Comparison of ENCODE assay signal across 8 cellular contexts in genomic region chr22:21952586-21953571, GRCh38. TPM values are rescaled to one million over a fixed set of nuclear protein-coding genes. Genes with fewer than 3 reads are reported as not detected.
DNase-seq lines count a peak whose midpoint lies in the region; ATAC-seq and TF ChIP-seq lines count a peak whose summit lies in the region.

TSS of gene PPM1F (minus strand) at chr22:21952848. CDS start at chr22:21946048, 6,800 bp downstream.

- ATAC-seq in HG03108 (IDR thresholded peaks at IDR 0.05; ENCODE audit: unreplicated experiment) = peak; percentile 55
- ATAC-seq in right lobe of liver = peak; percentile 80 to 94 (median 81)

- peak within 1 kb of the TSS; percentile 15 to 65 (median 29) for H3K27ac ChIP-seq in right lobe of liver

- H3K4me1 ChIP-seq in right lobe of liver = peaks cover 0 to 11% (median 0%) of the 10 kb centered on the region in 4 donors

- H3K36me3 ChIP-seq in right lobe of liver = no peaks in the 10 kb centered on the region

- TF ChIP-seq CTCF in right lobe of liver (IDR thresholded peaks at IDR 0.05) = peak; percentile 81 to 99 (median 84)

- DNase-seq in NCI-H2081 (lab: John Stamatoyannopoulos, UW) (peak; percentile 53 to 68), NCI-H2081 treated with DMSO at 0.1 percent for 48 hours (lab: John Stamatoyannopoulos, UW) (no peak), NCI-H748 (lab: John Stamatoyannopoulos, UW; ENCODE audit: unreplicated experiment) (peak; percentile 67), dermis microvascular lymphatic vessel endothelial cell (ENCODE audit: low read depth in 2 of 2) (peak in 1 of 2 donors; percentile 74), right lobe of liver (peak; percentile 88 to 92 (median 90))
- DNase-seq in activated CD4-positive, alpha-beta T cell treated with anti-CD3 and anti-CD28 coated beads, Interleukin-2, amount 50 U/mL, for 48 hours = peak; percentile 88 to 89
- DNase-seq in stimulated activated CD4-positive, alpha-beta T cell treated with anti-CD3 and anti-CD28 coated beads, Interleukin-4, amount 100 ng/mL, for 1 hour = peak; percentile 92

- H3K9me3 ChIP-seq in right lobe of liver = no peaks in the 10 kb centered on the region

- 9% methylated on average over 28 of the region's 58 CpGs for WGBS in right lobe of liver (ENCODE audit: insufficient coverage, low coverage, low lambda C conversion rate, missing lambda C conversion rate)

- peak; percentile 54 for TF ChIP-seq POLR2A in right lobe of liver (IDR thresholded peaks at IDR 0.05)

- peak within 1 kb of the TSS; percentile 50 to 60 (median 59) for H3K4me3 ChIP-seq in right lobe of liver

- no peaks in the 10 kb centered on the region for H3K27me3 ChIP-seq in right lobe of liver

- intact Hi-C loops in right lobe of liver (cut with DNase I) = no loop called here

RNA-seq across cellular contexts. Expression of gene PPM1F, which starts in this region (rescaled TPM):
- total RNA-seq in dermis microvascular lymphatic vessel endothelial cell (117 and 120 TPM in 2 replicates), right lobe of liver (10 to 100 TPM in 4 of 6 experiments, 1 to 10 TPM in 2; 5.0 to 19.4 (median 12.8) TPM)
